24 cellular contexts compared by ENCODE assay signal in genomic region chr9:17725399-17726010, GRCh38.
"Had no signal": no experiment of that assay in that cellular context is flagged by ENCODE, and none has a peak within 500 bp of the region (broad histone marks: within the 10 kb centered on the region; RNA-seq: fewer than 3 reads in every experiment).

No MANE protein-coding gene starts in this region.

- DNase-seq: activated CD4-positive, alpha-beta T cell treated with anti-CD3 and anti-CD28 coated beads, Interleukin-2, amount 10 ng/mL, durations not matched to agents 7 days and 5 days; activated CD4-positive, CD25-positive, alpha-beta regulatory T cell treated with anti-CD3 and anti-CD28 coated beads, Interleukin-2, amount 50 U/mL, for 72 hours; activated CD8-positive, alpha-beta memory T cell treated with anti-CD3 and anti-CD28 coated beads, Interleukin-2, amount 10 ng/mL, durations not matched to agents 7 days and 5 days; activated CD8-positive, alpha-beta T cell treated with anti-CD3 and anti-CD28 coated beads for 36 hours; activated gamma-delta T cell; activated T-cell treated with anti-CD3 and anti-CD28 coated beads for 4 hours; anterior cingulate cortex; effector memory CD8-positive, alpha-beta T cell; foreskin melanocyte; glutamatergic neuron; hippocampal formation; mesenchymal stem cell; mucosa of descending colon; nephron progenitor cell; pancreas; right cardiac atrium; stimulated activated CD4-positive, alpha-beta T cell treated with anti-CD3 and anti-CD28 coated beads, Interleukin-12 subunit alpha, Interleukin-12 subunit beta, amount 100 ng/mL, for 4 hours; stimulated activated CD4-positive, alpha-beta T cell treated with anti-CD3 and anti-CD28 coated beads, Interleukin-4, amount 100 ng/mL, for 4 hours; stimulated activated naive CD8-positive, alpha-beta T cell treated with anti-CD3 and anti-CD28 coated beads, Interleukin-15, Interleukin-2, amounts not matched to agents 100 U/mL and 50 U/mL, for 24 hours; upper lobe of left lung; WERI-Rb-1 had no signal

- H3K4me3 Mint-ChIP-seq: activated CD4-positive, alpha-beta T cell treated with anti-CD3 and anti-CD28 coated beads, Interleukin-2, amount 10 ng/mL, durations not matched to agents 7 days and 5 days; activated CD8-positive, alpha-beta memory T cell treated with anti-CD3 and anti-CD28 coated beads, Interleukin-2, amount 10 ng/mL, durations not matched to agents 7 days and 5 days; activated CD8-positive, alpha-beta T cell treated with anti-CD3 and anti-CD28 coated beads for 36 hours; activated naive CD4-positive, alpha-beta T cell treated with anti-CD3 and anti-CD28 coated beads, Interleukin-2, amount 50 U/mL, for 24 hours; brain; effector memory CD8-positive, alpha-beta T cell; nephron progenitor cell had no signal

- H3K4me1 Mint-ChIP-seq: activated CD4-positive, alpha-beta T cell treated with anti-CD3 and anti-CD28 coated beads, Interleukin-2, amount 10 ng/mL, durations not matched to agents 7 days and 5 days; activated naive CD4-positive, alpha-beta T cell treated with anti-CD3 and anti-CD28 coated beads, Interleukin-2, amount 50 U/mL, for 24 hours; brain; nephron progenitor cell had no signal

- H3K27me3 Mint-ChIP-seq: activated CD4-positive, alpha-beta T cell treated with anti-CD3 and anti-CD28 coated beads, Interleukin-2, amount 10 ng/mL, durations not matched to agents 7 days and 5 days; activated CD8-positive, alpha-beta memory T cell treated with anti-CD3 and anti-CD28 coated beads, Interleukin-2, amount 10 ng/mL, durations not matched to agents 7 days and 5 days; activated CD8-positive, alpha-beta T cell treated with anti-CD3 and anti-CD28 coated beads for 36 hours; activated naive CD4-positive, alpha-beta T cell treated with anti-CD3 and anti-CD28 coated beads, Interleukin-2, amount 50 U/mL, for 24 hours; effector memory CD8-positive, alpha-beta T cell had no signal

- H3K27ac Mint-ChIP-seq: activated CD4-positive, alpha-beta T cell treated with anti-CD3 and anti-CD28 coated beads, Interleukin-2, amount 10 ng/mL, durations not matched to agents 7 days and 5 days; activated CD8-positive, alpha-beta memory T cell treated with anti-CD3 and anti-CD28 coated beads, Interleukin-2, amount 10 ng/mL, durations not matched to agents 7 days and 5 days; activated CD8-positive, alpha-beta T cell treated with anti-CD3 and anti-CD28 coated beads for 36 hours; activated naive CD4-positive, alpha-beta T cell treated with anti-CD3 and anti-CD28 coated beads, Interleukin-2, amount 50 U/mL, for 24 hours; brain; effector memory CD8-positive, alpha-beta T cell; nephron progenitor cell had no signal

- ATAC-seq: activated CD8-positive, alpha-beta memory T cell treated with anti-CD3 and anti-CD28 coated beads, Interleukin-2, amount 10 ng/mL, durations not matched to agents 7 days and 5 days; activated CD8-positive, alpha-beta T cell treated with anti-CD3 and anti-CD28 coated beads for 36 hours; effector memory CD8-positive, alpha-beta T cell; esophagus mucosa; mucosa of descending colon; pancreas; right cardiac atrium; stimulated activated naive CD8-positive, alpha-beta T cell treated with anti-CD3 and anti-CD28 coated beads, Interleukin-15, Interleukin-2, amounts not matched to agents 100 U/mL and 50 U/mL, for 24 hours had no signal

- H3K36me3 Mint-ChIP-seq: activated CD8-positive, alpha-beta memory T cell treated with anti-CD3 and anti-CD28 coated beads, Interleukin-2, amount 10 ng/mL, durations not matched to agents 7 days and 5 days; activated naive CD4-positive, alpha-beta T cell treated with anti-CD3 and anti-CD28 coated beads, Interleukin-2, amount 50 U/mL, for 24 hours; brain had no signal
